18 cellular contexts compared by ENCODE assay signal in genomic region chr19:41437944-41438574, GRCh38. TPM values are rescaled to one million over a fixed set of nuclear protein-coding genes. Genes with fewer than 3 reads are reported as not detected.
DNase-seq lines count a peak whose midpoint lies in the region; ATAC-seq, FAIRE-seq and TF ChIP-seq lines count a peak whose summit lies in the region.
"Had no signal": no experiment of that assay in that cellular context is flagged by ENCODE, and none has a peak within 500 bp of the region (broad histone marks: within the 10 kb centered on the region; RNA-seq: fewer than 3 reads in every experiment).

No MANE protein-coding gene starts in this region.

- DNase-seq in DND-41 (no peak), HTR-8/SVneo (ENCODE audit: insufficient read length, low spot score) (no peak), WERI-Rb-1 (no peak), NCI-H446 treated with DMSO at 0.1 percent for 48 hours (lab: John Stamatoyannopoulos, UW) (no peak)
- DNase-seq in activated T-helper 2 cell treated with anti-CD3 and anti-CD28 coated beads, Interferon-gamma antibody, Interleukin-2, Interleukin-4, amounts not matched to agents 10 μg/mL and 5 μg/mL and 100 μg/mL, durations not matched to agents 14 hours and 24 hours and 36 hours (ENCODE audit: low spot score) = no peak
- DNase-seq in naive thymus-derived CD8-positive, alpha-beta T cell = no peak
- DNase-seq: activated CD4-positive, alpha-beta T cell treated with anti-CD3 and anti-CD28 coated beads for 1 hour; activated effector memory CD4-positive, alpha-beta T cell treated with anti-CD3 and anti-CD28 coated beads, Interleukin-2, amount 50 U/mL, for 16 hours; central memory CD4-positive, alpha-beta T cell; NCI-H1092; stimulated activated CD4-positive, alpha-beta T cell treated with anti-CD3 and anti-CD28 coated beads, Interleukin-1b, Interleukin-23, amount 100 ng/mL, for 48 hours; stimulated activated CD8-positive, alpha-beta memory T cell treated with anti-CD3 and anti-CD28 coated beads, Interleukin-4, amount 100 ng/mL, for 48 hours; trophoblast cell had no signal

- H3K4me3 ChIP-seq in BLaER1 = no peak overlapping the region
- peak overlapping the region in 1 of 2 experiments; percentile 75; a peak in 1 of 4 replicates for H3K4me3 ChIP-seq in DND-41 (ENCODE audit: low read depth in 1 of 2, low read length in 2 of 2)
- H3K4me3 ChIP-seq in WERI-Rb-1 (ENCODE audit: low read depth, low read length) = no peak overlapping the region

- H2AFZ ChIP-seq in DND-41 (ENCODE audit: low read depth, low read length) = no peak overlapping the region

- no peaks in the 10 kb centered on the region for H3K9me3 Mint-ChIP-seq in activated T-helper 2 cell treated with anti-CD3 and anti-CD28 coated beads, Interferon-gamma antibody, Interleukin-2, Interleukin-4, amounts not matched to agents 10 μg/mL and 5 μg/mL and 100 μg/mL, durations not matched to agents 14 hours and 24 hours and 36 hours
- H3K9me3 Mint-ChIP-seq in naive thymus-derived CD8-positive, alpha-beta T cell = no peaks in the 10 kb centered on the region

- H4K20me1 ChIP-seq in BLaER1 (no peaks in the 10 kb centered on the region), DND-41 (ENCODE audit: insufficient read depth, low read length) (no peaks in the 10 kb centered on the region)

- intact Hi-C loops in activated T-helper 2 cell treated with anti-CD3 and anti-CD28 coated beads, Interferon-gamma antibody, Interleukin-2, Interleukin-4, amounts not matched to agents 10 μg/mL and 5 μg/mL and 100 μg/mL, durations not matched to agents 14 hours and 24 hours and 36 hours (cut with micrococcal nuclease) = no loop called here

- peaks cover 19% of the 10 kb centered on the region for H3K36me3 Mint-ChIP-seq in activated T-helper 2 cell treated with anti-CD3 and anti-CD28 coated beads, Interferon-gamma antibody, Interleukin-2, Interleukin-4, amounts not matched to agents 10 μg/mL and 5 μg/mL and 100 μg/mL, durations not matched to agents 14 hours and 24 hours and 36 hours (ENCODE audit: low read depth)
- H3K36me3 Mint-ChIP-seq in naive thymus-derived CD8-positive, alpha-beta T cell = peaks cover 0 to 35% (median 0%) of the 10 kb centered on the region in 3 donors

- peaks cover 16% of the 10 kb centered on the region for H3K79me2 ChIP-seq in DND-41 (ENCODE audit: insufficient read depth, low read length)

- H3K27me3 ChIP-seq in BLaER1 (no peaks in the 10 kb centered on the region), DND-41 (ENCODE audit: insufficient read depth, low read length, poor library complexity) (no peaks in the 10 kb centered on the region), WERI-Rb-1 (ENCODE audit: insufficient read depth, low read depth, severe bottlenecking) (no peaks in the 10 kb centered on the region)

- TF ChIP-seq CTCF in DND-41 (IDR thresholded peaks at IDR 0.05; ENCODE audit: borderline replicate concordance, extremely low read depth, low read length, poor library complexity, severe bottlenecking) = no peak
- no peak for TF ChIP-seq CTCF in WERI-Rb-1 (IDR thresholded peaks at IDR 0.05; ENCODE audit: low read depth, low read length)

- H3K27ac ChIP-seq in BLaER1 = no peak overlapping the region
- H3K27ac ChIP-seq in DND-41 (ENCODE audit: low read length) = no peak overlapping the region
- H3K27ac ChIP-seq in WERI-Rb-1 = no peak overlapping the region
- H3K27ac ChIP-seq: C4-2B, gastroesophageal sphincter had no signal

- peak overlapping the region; percentile 38 for H3K4me3 Mint-ChIP-seq in activated T-helper 2 cell treated with anti-CD3 and anti-CD28 coated beads, Interferon-gamma antibody, Interleukin-2, Interleukin-4, amounts not matched to agents 10 μg/mL and 5 μg/mL and 100 μg/mL, durations not matched to agents 14 hours and 24 hours and 36 hours (ENCODE audit: low read depth)
- H3K4me3 Mint-ChIP-seq in naive thymus-derived CD8-positive, alpha-beta T cell = peak overlapping the region in 6 of 10 donors; percentile 24 to 74 (median 55)

- H3K36me3 ChIP-seq in BLaER1 (peaks cover 28% of the 10 kb centered on the region), DND-41 (ENCODE audit: insufficient read depth, low read length) (peaks cover 22% of the 10 kb centered on the region), WERI-Rb-1 (peaks cover 7% of the 10 kb centered on the region)

- no peaks in the 10 kb centered on the region for H3K27me3 Mint-ChIP-seq in activated T-helper 2 cell treated with anti-CD3 and anti-CD28 coated beads, Interferon-gamma antibody, Interleukin-2, Interleukin-4, amounts not matched to agents 10 μg/mL and 5 μg/mL and 100 μg/mL, durations not matched to agents 14 hours and 24 hours and 36 hours (ENCODE audit: low read depth)
- peaks cover 0 to under 1% (median 0%) of the 10 kb centered on the region in 5 donors for H3K27me3 Mint-ChIP-seq in naive thymus-derived CD8-positive, alpha-beta T cell

- H3K4me1 ChIP-seq in BLaER1 (peaks cover 33% of the 10 kb centered on the region), DND-41 (ENCODE audit: insufficient read depth, low read length) (peaks cover 21% of the 10 kb centered on the region)

- H3K4me2 ChIP-seq in BLaER1 = peak overlapping the region; percentile 77; the same call in 1 of the 2 replicates
- H3K4me2 ChIP-seq in DND-41 (ENCODE audit: insufficient read depth, low read length) = peak overlapping the region; percentile 71

- H3K27ac Mint-ChIP-seq in activated T-helper 2 cell treated with anti-CD3 and anti-CD28 coated beads, Interferon-gamma antibody, Interleukin-2, Interleukin-4, amounts not matched to agents 10 μg/mL and 5 μg/mL and 100 μg/mL, durations not matched to agents 14 hours and 24 hours and 36 hours = peak overlapping the region; percentile 18
- peak overlapping the region in 4 of 10 donors; percentile 74 to 85 (median 84) for H3K27ac Mint-ChIP-seq in naive thymus-derived CD8-positive, alpha-beta T cell

- FAIRE-seq in HTR-8/SVneo (lab: Jason Lieb, UNC) = no peak
- FAIRE-seq: GM12891, keratinocyte had no signal

- H3K9me3 ChIP-seq in BLaER1 = no peaks in the 10 kb centered on the region
- no peaks in the 10 kb centered on the region for H3K9me3 ChIP-seq in DND-41 (ENCODE audit: insufficient read depth, low read length, severe bottlenecking)
- H3K9me3 ChIP-seq in WERI-Rb-1 (ENCODE audit: severe bottlenecking) = no peaks in the 10 kb centered on the region
- H3K9me3 ChIP-seq: gastroesophageal sphincter had no signal

- H3K4me1 Mint-ChIP-seq in activated T-helper 2 cell treated with anti-CD3 and anti-CD28 coated beads, Interferon-gamma antibody, Interleukin-2, Interleukin-4, amounts not matched to agents 10 μg/mL and 5 μg/mL and 100 μg/mL, durations not matched to agents 14 hours and 24 hours and 36 hours (ENCODE audit: low read depth) = peaks cover 13% of the 10 kb centered on the region
- peaks cover 8 to 25% (median 14%) of the 10 kb centered on the region in 4 donors for H3K4me1 Mint-ChIP-seq in naive thymus-derived CD8-positive, alpha-beta T cell

- ATAC-seq in DND-41 (ENCODE audit: insufficient read depth, low read depth) = no peak
- no peak for ATAC-seq in naive thymus-derived CD8-positive, alpha-beta T cell
- ATAC-seq: gastroesophageal sphincter had no signal

- no peak overlapping the region for H3K9ac ChIP-seq in BLaER1
- H3K9ac ChIP-seq in DND-41 (ENCODE audit: low read depth, low read length) = no peak overlapping the region

- POLR2A ChIA-PET in naive thymus-derived CD8-positive, alpha-beta T cell (lab: Charles Lee) = interaction anchor here (0.7 kb wide), 1 partner anchor 127 kb away, joined by 7 read pairs; no protein-coding TSS in a partner anchor

RNA-seq across cellular contexts. Expression of gene DMAC2, which starts 1.7 kb away (rescaled TPM):
- total RNA-seq in activated T-helper 2 cell treated with anti-CD3 and anti-CD28 coated beads, Interferon-gamma antibody, Interleukin-2, Interleukin-4, amounts not matched to agents 10 μg/mL and 5 μg/mL and 100 μg/mL, durations not matched to agents 14 hours and 24 hours and 36 hours = 58.3 and 60.8 TPM in 2 replicates
- 10 to 100 TPM; 26.2 to 28.7 TPM for total RNA-seq in naive thymus-derived CD8-positive, alpha-beta T cell
- 10 to 100 TPM; 50.6 to 53.7 (median 52.4) TPM for polyA plus RNA-seq in naive thymus-derived CD8-positive, alpha-beta T cell

RNA-seq across cellular contexts. Expression of gene ERICH4, which starts 4.9 kb away (rescaled TPM):
- total RNA-seq in activated T-helper 2 cell treated with anti-CD3 and anti-CD28 coated beads, Interferon-gamma antibody, Interleukin-2, Interleukin-4, amounts not matched to agents 10 μg/mL and 5 μg/mL and 100 μg/mL, durations not matched to agents 14 hours and 24 hours and 36 hours = not detected in 2 replicates
- total RNA-seq in naive thymus-derived CD8-positive, alpha-beta T cell = not detected
- polyA plus RNA-seq in naive thymus-derived CD8-positive, alpha-beta T cell = not detected
- total RNA-seq: gastroesophageal sphincter had no signal
- polyA plus RNA-seq: keratinocyte had no signal

RNA-seq across cellular contexts. Expression of gene B3GNT8, which starts 10.9 kb away (rescaled TPM):
- total RNA-seq in activated T-helper 2 cell treated with anti-CD3 and anti-CD28 coated beads, Interferon-gamma antibody, Interleukin-2, Interleukin-4, amounts not matched to agents 10 μg/mL and 5 μg/mL and 100 μg/mL, durations not matched to agents 14 hours and 24 hours and 36 hours = 0.96 and 0.97 TPM in 2 replicates
- total RNA-seq in naive thymus-derived CD8-positive, alpha-beta T cell = under 1 TPM; 0.39 to 0.41 TPM
- polyA plus RNA-seq in naive thymus-derived CD8-positive, alpha-beta T cell = 1 to 10 TPM in 1 of 3 donors, under 1 TPM in 2; 0.33 to 1.1 (median 0.89) TPM

RNA-seq across cellular contexts. Expression of gene BCKDHA, which starts 40.4 kb away (rescaled TPM):
- 18.9 and 20.5 TPM in 2 replicates for total RNA-seq in activated T-helper 2 cell treated with anti-CD3 and anti-CD28 coated beads, Interferon-gamma antibody, Interleukin-2, Interleukin-4, amounts not matched to agents 10 μg/mL and 5 μg/mL and 100 μg/mL, durations not matched to agents 14 hours and 24 hours and 36 hours
- total RNA-seq in naive thymus-derived CD8-positive, alpha-beta T cell = 10 to 100 TPM; 15.9 to 18.7 TPM
- polyA plus RNA-seq in naive thymus-derived CD8-positive, alpha-beta T cell = 10 to 100 TPM; 51.8 to 67.3 (median 53.8) TPM

RNA-seq across cellular contexts. Expression of gene EXOSC5, which starts 40.9 kb away (rescaled TPM):
- 50.4 and 54.3 TPM in 2 replicates for total RNA-seq in activated T-helper 2 cell treated with anti-CD3 and anti-CD28 coated beads, Interferon-gamma antibody, Interleukin-2, Interleukin-4, amounts not matched to agents 10 μg/mL and 5 μg/mL and 100 μg/mL, durations not matched to agents 14 hours and 24 hours and 36 hours
- 10 to 100 TPM; 18.3 to 22.9 TPM for total RNA-seq in naive thymus-derived CD8-positive, alpha-beta T cell
- polyA plus RNA-seq in naive thymus-derived CD8-positive, alpha-beta T cell = 10 to 100 TPM; 69.0 to 88.0 (median 84.8) TPM
